8 cellular contexts compared by ENCODE assay signal in the genomic region with DNA sequence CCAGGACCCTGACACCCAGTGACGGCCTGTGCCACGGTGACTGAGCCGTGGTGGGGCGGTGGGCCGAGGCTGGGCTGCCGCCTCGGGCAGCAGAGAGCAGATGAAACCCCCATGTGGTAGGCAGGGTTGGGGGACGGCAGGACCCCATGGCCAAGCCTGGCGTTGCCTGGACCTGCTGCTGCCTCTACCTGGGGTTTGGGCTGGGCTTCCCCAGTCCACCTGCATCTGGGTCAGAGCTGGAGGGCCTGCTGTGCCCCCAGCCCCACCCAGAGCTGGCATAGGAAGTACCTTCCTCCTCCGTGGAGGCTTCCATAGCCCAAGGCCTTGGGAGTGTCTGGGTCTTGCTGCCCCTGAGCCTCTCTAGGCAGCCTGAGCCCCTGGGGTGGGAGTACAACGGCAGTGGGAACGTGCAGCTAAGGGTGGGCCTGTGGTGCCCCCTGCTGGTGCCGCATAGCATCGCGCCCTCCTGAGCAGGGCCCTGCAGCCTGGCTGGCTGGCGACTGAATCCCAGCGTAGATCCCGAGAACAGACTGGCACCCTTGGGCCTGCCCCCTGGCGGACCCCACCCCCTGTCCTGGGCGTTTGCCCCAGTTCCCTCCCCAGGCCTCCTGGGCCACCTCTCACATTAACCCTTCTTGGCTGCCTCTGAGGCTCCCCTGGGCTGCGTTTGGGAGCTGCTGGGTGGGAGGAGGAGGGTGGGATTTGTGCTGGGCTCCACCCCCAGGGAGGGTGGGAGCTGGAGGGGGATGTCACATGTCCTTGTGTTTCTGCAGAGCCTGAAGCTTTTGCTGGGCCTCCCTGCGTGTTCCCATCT. TPM values are rescaled to one million over a fixed set of nuclear protein-coding genes. Genes with fewer than 3 reads are reported as not detected.
A peak's percentile ranks its signal among the peaks of the same experiment; 100 is the strongest.
DNase-seq lines count a peak whose midpoint lies in the region; ATAC-seq and TF ChIP-seq lines count a peak whose summit lies in the region.

No MANE protein-coding gene starts in this region.

- H3K4me1 ChIP-seq in CD8-positive, alpha-beta T cell (ENCODE audit: insufficient read depth, low read length): peaks cover 6% of the 10 kb centered on the region
- peaks cover 3 to 12% of the 10 kb centered on the region in 2 experiments; a peak in 3 of 4 replicates for H3K4me1 ChIP-seq in HCT116 (ENCODE audit: control insufficient read depth in 1 of 2, insufficient read depth in 2 of 2, low read length in 2 of 2)

- POLR2A ChIA-PET in CD8-positive, alpha-beta T cell (lab: Charles Lee): no interaction called here
- POLR2A ChIA-PET in HCT116 (lab: Charles Lee): interaction anchor here (1.0 kb wide), 1 partner anchor 32 kb away, joined by 3 read pairs; no protein-coding TSS in a partner anchor
- POLR2A ChIA-PET in activated CD4-positive, alpha-beta T cell treated with anti-CD3 and anti-CD28 coated beads for 36 hours (lab: Charles Lee): no interaction called here

- no peak for TF ChIP-seq POLR2A in HCT116 (IDR thresholded peaks at IDR 0.05; ENCODE audit: borderline replicate concordance, extremely low read depth, insufficient read depth, insufficient read length)

- no peak overlapping the region for H2AFZ ChIP-seq in HCT116 (ENCODE audit: low read depth, low read length, poor library complexity, severe bottlenecking)

- no peak overlapping the region for H3K27ac Mint-ChIP-seq in CD8-positive, alpha-beta T cell
- no peak overlapping the region for H3K27ac Mint-ChIP-seq in activated CD4-positive, alpha-beta T cell treated with anti-CD3 and anti-CD28 coated beads for 36 hours
- H3K27ac Mint-ChIP-seq in chondrocyte (ENCODE audit: unreplicated experiment): no peak overlapping the region

- DNase-seq in CD8-positive, alpha-beta T cell: peak; percentile 67 to 89 (median 73)
- DNase-seq in HCT116 (ENCODE audit: low read depth, low spot score): no peak
- peak; percentile 52 for DNase-seq in NCI-H226
- peak; percentile 89 for DNase-seq in activated CD4-positive, alpha-beta T cell treated with anti-CD3 and anti-CD28 coated beads for 36 hours
- DNase-seq in chondrocyte (ENCODE audit: low spot score): no peak
- peak; percentile 73 to 78 for DNase-seq in stimulated activated CD4-positive, alpha-beta T cell treated with anti-CD3 and anti-CD28 coated beads, Interleukin-1b, Interleukin-23, amount 100 ng/mL, for 4 hours (ENCODE audit: low read depth in 2 of 2)

- H3K4me3 Mint-ChIP-seq in CD8-positive, alpha-beta T cell: no peak overlapping the region
- no peak overlapping the region for H3K4me3 Mint-ChIP-seq in activated CD4-positive, alpha-beta T cell treated with anti-CD3 and anti-CD28 coated beads for 36 hours
- H3K4me3 Mint-ChIP-seq in chondrocyte (ENCODE audit: unreplicated experiment): no peak overlapping the region

- peak; percentile 87 for TF ChIP-seq CTCF in CD8-positive, alpha-beta T cell (IDR thresholded peaks at IDR 0.05)
- TF ChIP-seq CTCF in HCT116 (IDR thresholded peaks at IDR 0.05 in 2 of 3, conservative IDR thresholded peaks at IDR 0.05 in 1 of 3; ENCODE audit: borderline replicate concordance in 1 of 3, insufficient read depth in 1 of 3, low read depth in 2 of 3, low read length in 2 of 3) (peak; percentile 85 to 97 (median 95); a peak in 5 of 6 replicates), chondrocyte (IDR thresholded peaks at IDR 0.05) (peak; percentile 97)

- peak; percentile 97 for TF ChIP-seq RAD21 in HCT116 (IDR thresholded peaks at IDR 0.05; ENCODE audit: low read depth)

- peaks cover 2% of the 10 kb centered on the region for H3K4me1 Mint-ChIP-seq in CD8-positive, alpha-beta T cell (ENCODE audit: low read depth)
- H3K4me1 Mint-ChIP-seq in activated CD4-positive, alpha-beta T cell treated with anti-CD3 and anti-CD28 coated beads for 36 hours: no peaks in the 10 kb centered on the region
- peaks cover 18% of the 10 kb centered on the region for H3K4me1 Mint-ChIP-seq in chondrocyte (ENCODE audit: low read depth)

- H3K9me2 ChIP-seq in HCT116 (ENCODE audit: insufficient read depth): no peaks in the 10 kb centered on the region

- peaks cover 19% of the 10 kb centered on the region for H3K36me3 Mint-ChIP-seq in CD8-positive, alpha-beta T cell
- H3K36me3 Mint-ChIP-seq in activated CD4-positive, alpha-beta T cell treated with anti-CD3 and anti-CD28 coated beads for 36 hours (ENCODE audit: low read depth): no peaks in the 10 kb centered on the region
- H3K36me3 Mint-ChIP-seq in chondrocyte (ENCODE audit: low read depth): peaks cover 2% of the 10 kb centered on the region

- H3K4me2 ChIP-seq in HCT116 (ENCODE audit: low read length): peak overlapping the region; percentile 34

- CTCF ChIA-PET in CD8-positive, alpha-beta T cell (lab: Charles Lee): interaction anchor here (0.7 to 4.3 kb wide), 20 partner anchors 8 to 361 kb away, joined by 3 to 38 read pairs (median 3); a partner anchor contains a TSS
- CTCF ChIA-PET in HCT116 (lab: Charles Lee): interaction anchor here (0.5 to 1.7 kb wide), 12 partner anchors 10 to 636 kb away, joined by 3 to 15 read pairs (median 4); a partner anchor contains a TSS
- CTCF ChIA-PET in activated CD4-positive, alpha-beta T cell treated with anti-CD3 and anti-CD28 coated beads for 36 hours (lab: Charles Lee): interaction anchor here (0.6 to 2.0 kb wide), 12 partner anchors 13 to 368 kb away, joined by 3 to 11 read pairs (median 3); a partner anchor contains a TSS

- H3K9ac ChIP-seq in HCT116 (ENCODE audit: low read length): no peak overlapping the region

- RAD21 ChIA-PET in HCT116 (lab: Charles Lee; ENCODE audit: low non-redundant PET in 1 of 2, low total read pairs in 2 of 2, uncharacterized antibody in 2 of 2, unreplicated experiment in 2 of 2): interaction anchor here (0.9 kb wide), 2 partner anchors 26 to 307 kb away, joined by 3 to 6 read pairs; a partner anchor contains a TSS

- peak; percentile 100 for ATAC-seq in CD8-positive, alpha-beta T cell
- ATAC-seq in HCT116 (peak; percentile 95), GM19328 (IDR thresholded peaks at IDR 0.05; ENCODE audit: unreplicated experiment) (no peak)
- peak; percentile 98 for ATAC-seq in activated CD4-positive, alpha-beta T cell treated with anti-CD3 and anti-CD28 coated beads for 36 hours

- BruUV-seq in HCT116 (replicated peaks; lab: Mats Ljungman, UMichigan): no TSS peak

- no peaks in the 10 kb centered on the region for H3K27me3 ChIP-seq in CD8-positive, alpha-beta T cell (ENCODE audit: insufficient read depth, low read length)
- H3K27me3 ChIP-seq in HCT116 (ENCODE audit: insufficient read depth, low read length) (no peaks in the 10 kb centered on the region), layer of hippocampus (ENCODE audit: control insufficient read depth, insufficient read depth, low read length) (no peaks in the 10 kb centered on the region)

- H3K27me3 Mint-ChIP-seq in CD8-positive, alpha-beta T cell (ENCODE audit: low read depth): no peaks in the 10 kb centered on the region
- H3K27me3 Mint-ChIP-seq in activated CD4-positive, alpha-beta T cell treated with anti-CD3 and anti-CD28 coated beads for 36 hours: no peaks in the 10 kb centered on the region
- H3K27me3 Mint-ChIP-seq in chondrocyte (ENCODE audit: low read depth): no peaks in the 10 kb centered on the region

- no peaks in the 10 kb centered on the region for H3K79me2 ChIP-seq in HCT116 (ENCODE audit: insufficient read depth, low read length)

- H3K9me3 ChIP-seq in CD8-positive, alpha-beta T cell (ENCODE audit: low read length): no peaks in the 10 kb centered on the region
- H3K9me3 ChIP-seq in HCT116 (ENCODE audit: control insufficient read depth in 1 of 2, insufficient read depth in 1 of 2, low read depth in 1 of 2, low read length in 2 of 2): no peaks in the 10 kb centered on the region

- no peaks in the 10 kb centered on the region for H3K36me3 ChIP-seq in CD8-positive, alpha-beta T cell (ENCODE audit: insufficient read depth, low read length)
- peaks cover 0 to 4% of the 10 kb centered on the region in 2 experiments; a peak in 1 of 4 replicates for H3K36me3 ChIP-seq in HCT116 (ENCODE audit: control insufficient read depth in 1 of 2, insufficient read depth in 2 of 2, low read length in 2 of 2)

- H4K20me1 ChIP-seq in HCT116 (ENCODE audit: insufficient read depth): no peaks in the 10 kb centered on the region

- intact Hi-C loops in CD8-positive, alpha-beta T cell (cut with DNase I, micrococcal nuclease): loop anchor here (1.0 kb wide), 6 partner anchors 30 to 478 kb away; a partner anchor contains a TSS
- intact Hi-C loops in HCT116 (cut with micrococcal nuclease): loop anchor here (5.0 to 10.0 kb wide), 3 partner anchors 159 to 306 kb away; a partner anchor contains a TSS
- intact Hi-C loops in activated CD4-positive, alpha-beta T cell treated with anti-CD3 and anti-CD28 coated beads for 36 hours (cut with DNase I, micrococcal nuclease): loop anchor here (1.0 to 5.0 kb wide), 10 partner anchors 27 to 478 kb away; a partner anchor contains a TSS

- H3K4me3 ChIP-seq in CD8-positive, alpha-beta T cell (ENCODE audit: low read depth, low read length): no peak overlapping the region
- no peak overlapping the region for H3K4me3 ChIP-seq in HCT116 (replicated peaks in 1 of 2; ENCODE audit: low read depth in 1 of 2, low read length in 2 of 2)

- H3K27ac ChIP-seq in CD8-positive, alpha-beta T cell (ENCODE audit: low read depth, low read length): no peak overlapping the region
- H3K27ac ChIP-seq in HCT116 (ENCODE audit: low read depth, low read length) (no peak overlapping the region; the same call in 1 of the 2 replicates), layer of hippocampus (ENCODE audit: low read depth, low read length) (peak overlapping the region; percentile 77)

- no peaks in the 10 kb centered on the region for H3K9me3 Mint-ChIP-seq in CD8-positive, alpha-beta T cell
- H3K9me3 Mint-ChIP-seq in activated CD4-positive, alpha-beta T cell treated with anti-CD3 and anti-CD28 coated beads for 36 hours (ENCODE audit: low read depth): no peaks in the 10 kb centered on the region
- H3K9me3 Mint-ChIP-seq in chondrocyte (ENCODE audit: low read depth): no peaks in the 10 kb centered on the region

RNA-seq across cellular contexts. Expression of a gene that starts 12.6 kb away (rescaled TPM):
- 100 to 1,000 TPM; 260 TPM for total RNA-seq in CD8-positive, alpha-beta T cell
- total RNA-seq in HCT116 (2021; ENCODE audit: unreplicated experiment): 187 TPM
- 186 and 193 TPM in 2 replicates for polyA plus RNA-seq in HCT116 (2012)
- 100 to 1,000 TPM in 1 of 2 experiments, 10 to 100 TPM in 1; 91.7 to 130 TPM for total RNA-seq in activated CD4-positive, alpha-beta T cell treated with anti-CD3 and anti-CD28 coated beads for 36 hours
- total RNA-seq in chondrocyte: 168 to 200 TPM (median 197 TPM) in 3 replicates

RNA-seq across cellular contexts. Expression of a gene that starts 19.0 kb away (rescaled TPM):
- total RNA-seq in CD8-positive, alpha-beta T cell: 100 to 1,000 TPM; 212 to 226 TPM
- total RNA-seq in HCT116 (2021; ENCODE audit: unreplicated experiment) (42.9 TPM), chondrocyte (35.4 to 37.0 TPM (median 36.3 TPM) in 3 replicates)
- 12.6 and 16.4 TPM in 2 replicates for polyA plus RNA-seq in HCT116 (2012)
- 10 to 100 TPM; 20.9 to 31.6 TPM for total RNA-seq in activated CD4-positive, alpha-beta T cell treated with anti-CD3 and anti-CD28 coated beads for 36 hours

RNA-seq across cellular contexts. Expression of a gene that starts 26.2 kb away (rescaled TPM):
- 1 to 10 TPM; 2.8 to 3.8 TPM for total RNA-seq in CD8-positive, alpha-beta T cell
- total RNA-seq in HCT116 (2021; ENCODE audit: unreplicated experiment) (24.6 TPM), chondrocyte (17.9 to 19.6 TPM (median 18.7 TPM) in 3 replicates)
- 8.2 and 8.4 TPM in 2 replicates for polyA plus RNA-seq in HCT116 (2012)
- total RNA-seq in activated CD4-positive, alpha-beta T cell treated with anti-CD3 and anti-CD28 coated beads for 36 hours: 10 to 100 TPM; 10.4 to 12.7 TPM

RNA-seq across cellular contexts. Expression of a gene that starts 30.0 kb away (rescaled TPM):
- not detected for total RNA-seq in CD8-positive, alpha-beta T cell
- 0.30 TPM for total RNA-seq in HCT116 (2021; ENCODE audit: unreplicated experiment)
- 0.17 TPM in 1 of 2 replicates, not detected in the other for polyA plus RNA-seq in HCT116 (2012)
- not detected for total RNA-seq in activated CD4-positive, alpha-beta T cell treated with anti-CD3 and anti-CD28 coated beads for 36 hours
- 1.5 to 2.1 TPM (median 1.8 TPM) in 3 replicates for total RNA-seq in chondrocyte

RNA-seq across cellular contexts. Expression of a gene that starts 30.1 kb away (rescaled TPM):
- total RNA-seq in CD8-positive, alpha-beta T cell: under 1 TPM; 0.46 to 0.47 TPM
- total RNA-seq in HCT116 (2021; ENCODE audit: unreplicated experiment) (0.32 TPM), chondrocyte (not detected in 3 replicates)
- 2.0 and 3.8 TPM in 2 replicates for polyA plus RNA-seq in HCT116 (2012)
- not detected for total RNA-seq in activated CD4-positive, alpha-beta T cell treated with anti-CD3 and anti-CD28 coated beads for 36 hours

Comparison
In these comparisons a context has a peak if more than half of its experiments do, and no peak if none do; other contexts are left out.
1. DNase-seq: peak in CD8-positive, alpha-beta T cell (7 of 7), NCI-H226 (single experiment), activated CD4-positive, alpha-beta T cell treated with anti-CD3 and anti-CD28 coated beads for 36 hours (single experiment) and stimulated activated CD4-positive, alpha-beta T cell treated with anti-CD3 and anti-CD28 coated beads, Interleukin-1b, Interleukin-23, amount 100 ng/mL, for 4 hours (2 of 2); none in HCT116 (single experiment) and chondrocyte (single experiment).
2. Peak in every context shown above with its lines, with median percentiles within 50 percentile points of each other: CTCF ChIP-seq.